Comparison of ENCODE assay signal across 8 cellular contexts in genomic region chr6:31729979-31730630, GRCh38. TPM values are rescaled to one million over a fixed set of nuclear protein-coding genes. Genes with fewer than 3 reads are reported as not detected.
DNase-seq lines count a peak whose midpoint lies in the region; ATAC-seq and TF ChIP-seq lines count a peak whose summit lies in the region.

No MANE protein-coding gene starts in this region.

- no peak for TF ChIP-seq CTCF in SK-N-SH (IDR thresholded peaks at IDR 0.05)
- no peak for TF ChIP-seq CTCF in omental fat pad (IDR thresholded peaks at IDR 0.05)
- TF ChIP-seq CTCF in tibial nerve (IDR thresholded peaks at IDR 0.05), result no peak

- DNase-seq in HUDEP-2 (lab: John Stamatoyannopoulos, UW; ENCODE audit: unreplicated experiment in 76 of 76), result peak in 60 of 76 experiments; percentile 15 to 99 (median 62)
- DNase-seq in SK-N-SH, result peak; percentile 96
- peak; percentile 81 for DNase-seq in activated naive CD8-positive, alpha-beta T cell treated with anti-CD3 and anti-CD28 coated beads, Interleukin-2, amount 50 U/mL, for 24 hours
- peak; percentile 54 to 87 (median 74) for DNase-seq in head of caudate nucleus
- DNase-seq in omental fat pad (ENCODE audit: low spot score), result peak; percentile 88
- peak; percentile 92 to 93 for DNase-seq in tibial nerve (ENCODE audit: low spot score in 2 of 2)
- no peak for DNase-seq in NCI-H187 treated with DMSO at 0.1 percent for 48 hours (lab: John Stamatoyannopoulos, UW)

- H3K9me3 Mint-ChIP-seq in activated naive CD8-positive, alpha-beta T cell treated with anti-CD3 and anti-CD28 coated beads, Interleukin-2, amount 50 U/mL, for 24 hours, result no peaks in the 10 kb centered on the region

- intact Hi-C loops in head of caudate nucleus (cut with DNase I), result no loop called here

- peak; percentile 22 to 85 for TF ChIP-seq POLR2A in tibial nerve (IDR thresholded peaks at IDR 0.05)

- H3K4me3 Mint-ChIP-seq in activated naive CD8-positive, alpha-beta T cell treated with anti-CD3 and anti-CD28 coated beads, Interleukin-2, amount 50 U/mL, for 24 hours, result peak overlapping the region; percentile 82

- peak; percentile 34 for ATAC-seq in GM18502 (IDR thresholded peaks at IDR 0.05; ENCODE audit: poor library complexity, unreplicated experiment)
- peak; percentile 52 for ATAC-seq in activated naive CD8-positive, alpha-beta T cell treated with anti-CD3 and anti-CD28 coated beads, Interleukin-2, amount 50 U/mL, for 24 hours
- peak; percentile 79 for ATAC-seq in omental fat pad (ENCODE audit: low FRiP score)

- CTCF ChIA-PET in SK-N-SH (lab: Yijun Ruan, JAX), result interaction anchor here (0.6 to 7.3 kb wide), 41 partner anchors 9 to 229 kb away, joined by 3 to 45 read pairs (median 4); partner anchors contain the start of genes ABHD16A, ATP6V1G2, EHMT2 and GPANK1

- 8% methylated on average over 21 of the region's 46 CpGs for WGBS in SK-N-SH (ENCODE audit: low lambda C conversion rate)
- WGBS in tibial nerve, 2 donors, result 1 to 2% methylated on average over 29 to 30 of the region's 46 CpGs

- 0 out of 4 replicates have a peak, but pooled peaks of 1 of the 2 experiments have one; percentile 38 for TF ChIP-seq EP300 in SK-N-SH (IDR thresholded peaks at IDR 0.05; ENCODE audit: borderline replicate concordance in 1 of 2, low read depth in 1 of 2, low read length in 1 of 2)
- peak in 1 of 2 donors; percentile 84 for TF ChIP-seq EP300 in tibial nerve (IDR thresholded peaks at IDR 0.05)

- H3K27me3 ChIP-seq in SK-N-SH (ENCODE audit: insufficient read depth), result no peaks in the 10 kb centered on the region
- H3K27me3 ChIP-seq in tibial nerve, result no peaks in the 10 kb centered on the region

- H3K9me3 ChIP-seq in SK-N-SH, result no peaks in the 10 kb centered on the region
- no peaks in the 10 kb centered on the region for H3K9me3 ChIP-seq in tibial nerve

- peaks cover 52 to 60% of the 10 kb centered on the region in 2 experiments for H3K36me3 ChIP-seq in SK-N-SH (replicated peaks in 1 of 2; ENCODE audit: control insufficient read depth in 1 of 2, insufficient read depth in 2 of 2, low read length in 1 of 2)
- peaks cover 0 to 65% (median 4%) of the 10 kb centered on the region in 3 donors for H3K36me3 ChIP-seq in tibial nerve

- H3K27ac ChIP-seq in SK-N-SH (ENCODE audit: low read depth in 2 of 2, low read length in 1 of 2), result peak overlapping the region; percentile 94
- peak overlapping the region; percentile 92 to 100 (median 98) for H3K27ac ChIP-seq in tibial nerve

- H3K27me3 Mint-ChIP-seq in activated naive CD8-positive, alpha-beta T cell treated with anti-CD3 and anti-CD28 coated beads, Interleukin-2, amount 50 U/mL, for 24 hours, result no peaks in the 10 kb centered on the region

- peaks cover 47% of the 10 kb centered on the region for H3K36me3 Mint-ChIP-seq in activated naive CD8-positive, alpha-beta T cell treated with anti-CD3 and anti-CD28 coated beads, Interleukin-2, amount 50 U/mL, for 24 hours (ENCODE audit: low read depth)

- H3K4me3 ChIP-seq in SK-N-SH (ENCODE audit: low read depth in 2 of 2, low read length in 1 of 2), result peak overlapping the region; percentile 90 to 93
- peak overlapping the region; percentile 67 to 97 (median 85) for H3K4me3 ChIP-seq in tibial nerve

- H3K4me2 ChIP-seq in SK-N-SH, result peak overlapping the region; percentile 98

- peaks cover 21 to 24% of the 10 kb centered on the region in 2 experiments; a peak in 2 of 4 replicates for H3K4me1 ChIP-seq in SK-N-SH (ENCODE audit: control insufficient read depth in 1 of 2, insufficient read depth in 2 of 2, low read depth in 1 of 2, low read length in 1 of 2)
- H3K4me1 ChIP-seq in tibial nerve, result peaks cover 0 to 70% (median 27%) of the 10 kb centered on the region in 4 donors

- H2AFZ ChIP-seq in SK-N-SH (ENCODE audit: low read depth), result peak overlapping the region; percentile 67

- peaks cover 73% of the 10 kb centered on the region for H3K4me1 Mint-ChIP-seq in activated naive CD8-positive, alpha-beta T cell treated with anti-CD3 and anti-CD28 coated beads, Interleukin-2, amount 50 U/mL, for 24 hours

- no peak for TF ChIP-seq RAD21 in SK-N-SH (IDR thresholded peaks at IDR 0.05; ENCODE audit: low read length)

- peaks cover 51% of the 10 kb centered on the region for H3F3A ChIP-seq in SK-N-SH (replicated peaks; ENCODE audit: insufficient read depth)

- POLR2A ChIA-PET in SK-N-SH (lab: Yijun Ruan, JAX), result interaction anchor here (0.7 to 2.0 kb wide), 13 partner anchors 11 to 183 kb away, joined by 3 to 10 read pairs (median 4); partner anchors contain the start of genes ABHD16A, ATP6V1G2, HSPA1B and LSM2

- H3K27ac Mint-ChIP-seq in activated naive CD8-positive, alpha-beta T cell treated with anti-CD3 and anti-CD28 coated beads, Interleukin-2, amount 50 U/mL, for 24 hours, result peak overlapping the region; percentile 77

- peak overlapping the region; percentile 98 for H3K9ac ChIP-seq in SK-N-SH

- peaks cover 51% of the 10 kb centered on the region for H3K79me2 ChIP-seq in SK-N-SH (ENCODE audit: insufficient read depth)

- H3K9me2 ChIP-seq in SK-N-SH, result no peaks in the 10 kb centered on the region

- peaks cover 27% of the 10 kb centered on the region for H4K20me1 ChIP-seq in SK-N-SH (ENCODE audit: insufficient read depth)

TF ChIP-seq in SK-N-SH, 30 proteins besides CTCF, POLR2A, EP300 and RAD21 (continues in another document):
- TF ChIP-seq GATA2 (CRISPR knock-in tag; IDR thresholded peaks at IDR 0.05) (no peak), MXI1 (IDR thresholded peaks at IDR 0.05; ENCODE audit: low read depth, low read length) (peak; percentile 55), NFIC (IDR thresholded peaks at IDR 0.05; ENCODE audit: borderline replicate concordance) (no peak), YY1 (IDR thresholded peaks at IDR 0.05; ENCODE audit: low read depth) (no peak), ELF1 (IDR thresholded peaks at IDR 0.05) (peak; percentile 61), JUND (IDR thresholded peaks at IDR 0.05) (peak; percentile 41; the same call in 1 of the 2 replicates), RCOR1 (IDR thresholded peaks at IDR 0.05; ENCODE audit: low read length) (no peak), SMC3 (IDR thresholded peaks at IDR 0.05; ENCODE audit: low read depth, low read length) (peak; percentile 16; the same call in 1 of the 2 replicates), RXRA (IDR thresholded peaks at IDR 0.05; ENCODE audit: borderline replicate concordance, low read depth) (no peak), NRF1 (IDR thresholded peaks at IDR 0.05; ENCODE audit: low read depth, low read length) (peak; percentile 49), FOXJ3 (CRISPR knock-in tag; IDR thresholded peaks at IDR 0.05) (no peak), SIN3A (IDR thresholded peaks at IDR 0.05; ENCODE audit: borderline replicate concordance, low read depth, low read length) (peak; percentile 61; the same call in 1 of the 2 replicates), FOSL2 (IDR thresholded peaks at IDR 0.05; ENCODE audit: borderline replicate concordance, low read depth) (0 out of 2 replicates have a peak, but pooled peaks have one; percentile 19), CHD2 (IDR thresholded peaks at IDR 0.05; ENCODE audit: low read length, partially characterized antibody) (no peak), POLR2AphosphoS5 (IDR thresholded peaks at IDR 0.05; ENCODE audit: low read depth, low read length) (peak; percentile 97), RFX5 (IDR thresholded peaks at IDR 0.05; ENCODE audit: low read length) (no peak), MEF2A (IDR thresholded peaks at IDR 0.05; ENCODE audit: borderline replicate concordance, low read depth) (no peak), TAF1 (IDR thresholded peaks at IDR 0.05; ENCODE audit: borderline replicate concordance, low read depth, low read length) (0 out of 2 replicates have a peak, but pooled peaks have one; percentile 50)
- TF ChIP-seq, protein P1, sequence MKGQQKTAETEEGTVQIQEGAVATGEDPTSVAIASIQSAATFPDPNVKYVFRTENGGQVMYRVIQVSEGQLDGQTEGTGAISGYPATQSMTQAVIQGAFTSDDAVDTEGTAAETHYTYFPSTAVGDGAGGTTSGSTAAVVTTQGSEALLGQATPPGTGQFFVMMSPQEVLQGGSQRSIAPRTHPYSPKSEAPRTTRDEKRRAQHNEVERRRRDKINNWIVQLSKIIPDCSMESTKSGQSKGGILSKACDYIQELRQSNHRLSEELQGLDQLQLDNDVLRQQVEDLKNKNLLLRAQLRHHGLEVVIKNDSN (IDR thresholded peaks at IDR 0.05; ENCODE audit: borderline replicate concordance, low read depth), result no peak
- TF ChIP-seq, protein P2, sequence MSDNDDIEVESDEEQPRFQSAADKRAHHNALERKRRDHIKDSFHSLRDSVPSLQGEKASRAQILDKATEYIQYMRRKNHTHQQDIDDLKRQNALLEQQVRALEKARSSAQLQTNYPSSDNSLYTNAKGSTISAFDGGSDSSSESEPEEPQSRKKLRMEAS (IDR thresholded peaks at IDR 0.05; ENCODE audit: low read depth), result 0 out of 2 replicates have a peak, but pooled peaks have one; percentile 41

RNA-seq across cellular contexts. Expression of gene DDAH2, which starts 1.0 kb away (rescaled TPM):
- 147 and 180 TPM in 2 replicates for polyA plus RNA-seq in SK-N-SH (2012; rRNA removed)
- polyA plus RNA-seq in SK-N-SH (2012; cell fraction: cytosol; rRNA removed), result 91.7 and 126 TPM in 2 replicates
- 130 and 185 TPM in 2 replicates for polyA plus RNA-seq in SK-N-SH (2012; cell fraction: nucleus; rRNA removed)
- total RNA-seq in omental fat pad (100 to 1,000 TPM; 103 to 148 (median 115) TPM), tibial nerve (100 to 1,000 TPM; 134 to 193 (median 166) TPM)

RNA-seq across cellular contexts. Expression of gene CLIC1, which starts 6.2 kb away (rescaled TPM):
- 520 and 569 TPM in 2 replicates for polyA plus RNA-seq in SK-N-SH (2012; rRNA removed)
- polyA plus RNA-seq in SK-N-SH (2012; cell fraction: cytosol; rRNA removed), result 391 and 518 TPM in 2 replicates
- 233 and 286 TPM in 2 replicates for polyA plus RNA-seq in SK-N-SH (2012; cell fraction: nucleus; rRNA removed)
- total RNA-seq in omental fat pad (100 to 1,000 TPM; 244 to 443 (median 336) TPM), tibial nerve (100 to 1,000 TPM; 216 to 341 (median 246) TPM)

RNA-seq across cellular contexts. Expression of gene MPIG6B, which starts 6.9 kb away (rescaled TPM):
- not detected in 2 replicates for polyA plus RNA-seq in SK-N-SH (2012; rRNA removed)
- polyA plus RNA-seq in SK-N-SH (2012; cell fraction: cytosol; rRNA removed), result not detected in 2 replicates
- not detected in 2 replicates for polyA plus RNA-seq in SK-N-SH (2012; cell fraction: nucleus; rRNA removed)
- under 1 TPM in 1 of 4 donors, not detected in 3; 0.84 TPM for total RNA-seq in omental fat pad
- total RNA-seq in tibial nerve, result not detected

RNA-seq across cellular contexts. Expression of gene LY6G6C, which starts 8.6 kb away (rescaled TPM):
- polyA plus RNA-seq in SK-N-SH (2012; rRNA removed), result 0.08 TPM in 1 of 2 replicates, not detected in the other
- polyA plus RNA-seq in SK-N-SH (2012; cell fraction: cytosol; rRNA removed), result not detected in 2 replicates
- 0.36 and 0.37 TPM in 2 replicates for polyA plus RNA-seq in SK-N-SH (2012; cell fraction: nucleus; rRNA removed)
- total RNA-seq in omental fat pad (under 1 TPM in 1 of 4 donors, not detected in 3; 0.74 TPM), tibial nerve (not detected)

RNA-seq across cellular contexts. Expression of gene MSH5, which starts 9.7 kb away (rescaled TPM):
- polyA plus RNA-seq in SK-N-SH (2012; rRNA removed), result 16.0 and 19.5 TPM in 2 replicates
- 4.2 and 5.4 TPM in 2 replicates for polyA plus RNA-seq in SK-N-SH (2012; cell fraction: cytosol; rRNA removed)
- polyA plus RNA-seq in SK-N-SH (2012; cell fraction: nucleus; rRNA removed), result 143 and 155 TPM in 2 replicates
- 10 to 100 TPM in 1 of 4 donors, 1 to 10 TPM in 3; 5.4 to 17.0 (median 7.3) TPM for total RNA-seq in omental fat pad
- 10 to 100 TPM; 12.2 to 25.5 (median 18.4) TPM for total RNA-seq in tibial nerve
